In genomic region chr3:112020653-112021052, GRCh38 we compare ENCODE assay signal across 19 cellular contexts. TPM values are rescaled to one million over a fixed set of nuclear protein-coding genes. Genes with fewer than 3 reads are reported as not detected.
"Had no signal": no experiment of that assay in that cellular context is flagged by ENCODE, and none has a peak within 500 bp of the region (broad histone marks: within the 10 kb centered on the region; RNA-seq: fewer than 3 reads in every experiment).

No MANE protein-coding gene starts in this region.

- H3K27me3 ChIP-seq: gastrocnemius medialis, heart right ventricle, right lobe of liver, suprapubic skin had no signal

- H3K4me1 ChIP-seq: gastrocnemius medialis, heart right ventricle, left ventricle myocardium inferior, prostate gland, right lobe of liver, suprapubic skin had no signal

- H3K4me3 ChIP-seq: gastrocnemius medialis, heart right ventricle, left ventricle myocardium inferior, prostate gland, right lobe of liver, suprapubic skin had no signal

- H3K36me3 ChIP-seq: gastrocnemius medialis, heart right ventricle, left ventricle myocardium inferior, prostate gland, right lobe of liver, suprapubic skin had no signal

- H3K4me1 Mint-ChIP-seq: activated CD4-positive, alpha-beta T cell treated with anti-CD3 and anti-CD28 coated beads, Interleukin-2, amount 10 ng/mL, durations not matched to agents 7 days and 5 days; memory B cell had no signal

- H3K4me3 Mint-ChIP-seq: activated CD4-positive, alpha-beta T cell treated with anti-CD3 and anti-CD28 coated beads, Interleukin-2, amount 10 ng/mL, durations not matched to agents 7 days and 5 days; activated naive CD8-positive, alpha-beta T cell treated with anti-CD3 and anti-CD28 coated beads, Interleukin-2, amount 10 ng/mL, durations not matched to agents 7 days and 5 days; effector memory CD8-positive, alpha-beta T cell; memory B cell; nephron progenitor cell; type B pancreatic cell had no signal

- H3K36me3 Mint-ChIP-seq: activated naive CD8-positive, alpha-beta T cell treated with anti-CD3 and anti-CD28 coated beads, Interleukin-2, amount 10 ng/mL, durations not matched to agents 7 days and 5 days; memory B cell had no signal

- H3K27ac ChIP-seq: epithelial cell of prostate, gastrocnemius medialis, heart right ventricle, left ventricle myocardium inferior, prostate gland, right lobe of liver, suprapubic skin had no signal

- H3K9me3 Mint-ChIP-seq: activated CD4-positive, alpha-beta T cell treated with anti-CD3 and anti-CD28 coated beads, Interleukin-2, amount 10 ng/mL, durations not matched to agents 7 days and 5 days; effector memory CD8-positive, alpha-beta T cell; memory B cell had no signal

- H3K27ac Mint-ChIP-seq: activated CD4-positive, alpha-beta T cell treated with anti-CD3 and anti-CD28 coated beads, Interleukin-2, amount 10 ng/mL, durations not matched to agents 7 days and 5 days; activated naive CD8-positive, alpha-beta T cell treated with anti-CD3 and anti-CD28 coated beads, Interleukin-2, amount 10 ng/mL, durations not matched to agents 7 days and 5 days; effector memory CD8-positive, alpha-beta T cell; memory B cell; nephron progenitor cell had no signal

- H3K9me3 ChIP-seq: gastrocnemius medialis, heart right ventricle, left ventricle myocardium inferior, prostate gland, right lobe of liver, suprapubic skin had no signal

- ATAC-seq: effector memory CD8-positive, alpha-beta T cell; gastrocnemius medialis; heart right ventricle; right lobe of liver; stimulated activated naive CD8-positive, alpha-beta T cell treated with anti-CD3 and anti-CD28 coated beads, Interleukin-15, Interleukin-2, amounts not matched to agents 100 U/mL and 50 U/mL, for 24 hours had no signal

- H3K27me3 Mint-ChIP-seq: activated CD4-positive, alpha-beta T cell treated with anti-CD3 and anti-CD28 coated beads, Interleukin-2, amount 10 ng/mL, durations not matched to agents 7 days and 5 days; activated naive CD8-positive, alpha-beta T cell treated with anti-CD3 and anti-CD28 coated beads, Interleukin-2, amount 10 ng/mL, durations not matched to agents 7 days and 5 days; effector memory CD8-positive, alpha-beta T cell; memory B cell; type B pancreatic cell had no signal

- DNase-seq: activated CD4-positive, alpha-beta T cell treated with anti-CD3 and anti-CD28 coated beads, Interleukin-2, amount 10 ng/mL, durations not matched to agents 7 days and 5 days; activated naive CD4-positive, alpha-beta T cell; activated naive CD8-positive, alpha-beta T cell treated with anti-CD3 and anti-CD28 coated beads, Interleukin-2, amount 10 ng/mL, durations not matched to agents 7 days and 5 days; anterior cingulate cortex; effector memory CD8-positive, alpha-beta T cell; gastrocnemius medialis; heart right ventricle; left ventricle myocardium inferior; nephron progenitor cell; right lobe of liver; stimulated activated naive CD8-positive, alpha-beta T cell treated with anti-CD3 and anti-CD28 coated beads, Interleukin-15, Interleukin-2, amounts not matched to agents 100 U/mL and 50 U/mL, for 24 hours; T-helper 2 cell had no signal

RNA-seq across cellular contexts. Expression of gene TMPRSS7, which starts 13.9 kb away (rescaled TPM):
- total RNA-seq: activated CD4-positive, alpha-beta T cell treated with anti-CD3 and anti-CD28 coated beads, Interleukin-2, amount 10 ng/mL, durations not matched to agents 7 days and 5 days; activated CD8-positive, alpha-beta memory T cell treated with anti-CD3 and anti-CD28 coated beads for 36 hours; activated naive CD8-positive, alpha-beta T cell treated with anti-CD3 and anti-CD28 coated beads, Interleukin-2, amount 10 ng/mL, durations not matched to agents 7 days and 5 days; gastrocnemius medialis; heart right ventricle; left ventricle myocardium inferior; osteoblast; prostate gland; right lobe of liver had no signal
- polyA plus RNA-seq: heart right ventricle had no signal

RNA-seq across cellular contexts. Expression of gene TAGLN3, which starts 21.9 kb away (rescaled TPM):
- total RNA-seq: activated naive CD8-positive, alpha-beta T cell treated with anti-CD3 and anti-CD28 coated beads, Interleukin-2, amount 10 ng/mL, durations not matched to agents 7 days and 5 days; gastrocnemius medialis; osteoblast; right lobe of liver had no signal
